Comparison of ENCODE assay signal across 32 cellular contexts in the genomic region with DNA sequence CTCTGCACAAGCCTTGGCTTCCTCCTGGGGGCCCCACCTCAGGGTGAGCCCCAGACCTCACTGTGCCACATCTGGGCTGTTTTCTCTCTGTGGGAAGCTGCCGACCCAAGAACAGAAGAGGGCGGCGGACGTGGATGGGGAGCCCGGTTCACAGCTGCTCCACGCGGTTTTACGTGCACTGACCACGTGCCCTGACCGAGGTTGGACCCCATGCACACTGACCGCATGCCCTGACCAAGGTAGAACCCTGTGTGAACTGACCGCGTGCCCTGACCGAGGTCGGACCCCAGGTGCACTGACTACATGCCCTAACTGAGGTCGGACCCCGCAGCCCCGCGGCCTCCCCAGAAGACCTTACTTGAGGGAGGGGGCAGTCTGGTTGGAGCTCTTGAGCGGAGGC. TPM values are rescaled to one million over a fixed set of nuclear protein-coding genes. Genes with fewer than 3 reads are reported as not detected.
"Had no signal": no experiment of that assay in that cellular context is flagged by ENCODE, and none has a peak within 500 bp of the region (broad histone marks: within the 10 kb centered on the region; RNA-seq: fewer than 3 reads in every experiment).

No MANE protein-coding gene starts in this region.

- H3K4me3 ChIP-seq: colonic mucosa, esophagus squamous epithelium, gastrocnemius medialis, heart right ventricle, left lung, lower lobe of right lung, mucosa of descending colon had no signal

- H3K9me3 ChIP-seq: colonic mucosa, esophagus squamous epithelium, gastrocnemius medialis, heart right ventricle, left lung, lower lobe of right lung, mucosa of descending colon had no signal

- H3K27me3 ChIP-seq: colonic mucosa, esophagus squamous epithelium, gastrocnemius medialis, heart right ventricle, left lung had no signal

- H3K27ac ChIP-seq: colonic mucosa, epithelial cell of prostate, esophagus squamous epithelium, gastrocnemius medialis, heart right ventricle, left lung, lower lobe of right lung had no signal

- DNase-seq: colonic mucosa; cortex of kidney; effector CD8-positive, alpha-beta T cell; effector memory CD8-positive, alpha-beta T cell; endodermal cell; erythroblast; esophagus squamous epithelium; foreskin fibroblast; foreskin melanocyte; gastrocnemius medialis; glutamatergic neuron; head of caudate nucleus; heart right ventricle; hippocampal formation; left cardiac atrium; left lung; left ventricle myocardium superior; lower lobe of right lung; mesenchymal stem cell; mucosa of descending colon had no signal

- H3K4me1 ChIP-seq: colonic mucosa, gastrocnemius medialis had no signal

- H3K36me3 ChIP-seq: colonic mucosa, gastrocnemius medialis had no signal

- ATAC-seq: effector memory CD8-positive, alpha-beta T cell; esophagus mucosa; gastrocnemius medialis; heart right ventricle; left cardiac atrium; left lung; left ventricle myocardium superior; lower lobe of right lung; mucosa of descending colon had no signal

- FAIRE-seq: endometrium, islet of Langerhans, keratinocyte had no signal

RNA-seq across cellular contexts. Expression of gene PVALEF, which starts 37.8 kb away (rescaled TPM):
- total RNA-seq: colonic mucosa, dermis microvascular lymphatic vessel endothelial cell, endodermal cell, esophagus mucosa, esophagus squamous epithelium, gastrocnemius medialis, glomerular endothelial cell, heart right ventricle, kidney epithelial cell, left cardiac atrium, left lung, lower leg skin, lower lobe of right lung, lung microvascular endothelial cell, mesenteric fat pad, mucosa of descending colon, myocyte had no signal
- polyA plus RNA-seq: heart right ventricle, keratinocyte had no signal
